ENCODE assay signal across 3 cellular contexts in the genomic region with DNA sequence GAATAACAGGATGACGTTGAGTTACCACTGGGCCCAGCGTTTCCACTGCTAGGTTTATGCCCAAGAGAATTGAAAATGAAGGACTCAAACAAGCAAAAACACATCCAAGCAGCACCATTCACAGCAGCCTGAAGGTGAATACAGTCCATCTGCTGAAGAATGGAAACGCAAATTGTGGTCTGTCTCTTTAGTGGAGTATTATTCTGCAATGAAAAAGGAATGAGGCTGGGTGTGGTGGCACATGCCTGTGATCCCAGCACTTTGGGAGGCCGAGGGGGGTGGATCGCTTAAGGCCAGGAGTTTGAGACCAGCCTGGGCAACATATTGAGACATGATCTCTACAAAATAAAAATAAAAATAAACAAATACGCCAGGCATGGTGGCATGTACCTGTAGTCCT.
TF ChIP-seq lines count a peak whose summit lies in the region.

No MANE protein-coding gene starts in this region.

TF ChIP-seq in HEK293, 187 proteins besides CTCF, POLR2A, EP300 and RAD21:
- TF ChIP-seq ZNF146 (tag by site-specific recombination; IDR thresholded peaks at IDR 0.05) (peak; percentile 80), ZNF23 (tag by site-specific recombination; IDR thresholded peaks at IDR 0.05; ENCODE audit: borderline replicate concordance) (no peak)

TF ChIP-seq in K562, 482 proteins besides CTCF, POLR2A, EP300 and RAD21:
- TF ChIP-seq ZNF146 (CRISPR knock-in tag; IDR thresholded peaks at IDR 0.05; ENCODE audit: unreplicated experiment) (peak; percentile 73), ZNF444 (CRISPR knock-in tag; IDR thresholded peaks at IDR 0.05) (no peak), RBM25 (IDR thresholded peaks at IDR 0.05; ENCODE audit: low read depth, low read length, severe bottlenecking) (peak; percentile 15)

TF ChIP-seq in HEK293T, 16 proteins besides CTCF, POLR2A, EP300 and RAD21:
- TF ChIP-seq SP1 (IDR thresholded peaks at IDR 0.05), result no peak
- TF ChIP-seq ZNF384 (IDR thresholded peaks at IDR 0.05), result no peak
- no peak for TF ChIP-seq CTBP1 (IDR thresholded peaks at IDR 0.05; ENCODE audit: borderline replicate concordance)
- no peak for TF ChIP-seq FOXM1 (IDR thresholded peaks at IDR 0.05; ENCODE audit: borderline replicate concordance)
- no peak for TF ChIP-seq TARDBP (IDR thresholded peaks at IDR 0.05)
- no peak for TF ChIP-seq HDGF (IDR thresholded peaks at IDR 0.05; ENCODE audit: borderline replicate concordance)
- no peak for TF ChIP-seq L3MBTL2 (conservative IDR thresholded peaks at IDR 0.05)
- TF ChIP-seq ELF4 (IDR thresholded peaks at IDR 0.05), result no peak
- TF ChIP-seq FOXK2 (IDR thresholded peaks at IDR 0.05), result no peak
- TF ChIP-seq SUZ12 (IDR thresholded peaks at IDR 0.05), result no peak
- TF ChIP-seq, protein P1, sequence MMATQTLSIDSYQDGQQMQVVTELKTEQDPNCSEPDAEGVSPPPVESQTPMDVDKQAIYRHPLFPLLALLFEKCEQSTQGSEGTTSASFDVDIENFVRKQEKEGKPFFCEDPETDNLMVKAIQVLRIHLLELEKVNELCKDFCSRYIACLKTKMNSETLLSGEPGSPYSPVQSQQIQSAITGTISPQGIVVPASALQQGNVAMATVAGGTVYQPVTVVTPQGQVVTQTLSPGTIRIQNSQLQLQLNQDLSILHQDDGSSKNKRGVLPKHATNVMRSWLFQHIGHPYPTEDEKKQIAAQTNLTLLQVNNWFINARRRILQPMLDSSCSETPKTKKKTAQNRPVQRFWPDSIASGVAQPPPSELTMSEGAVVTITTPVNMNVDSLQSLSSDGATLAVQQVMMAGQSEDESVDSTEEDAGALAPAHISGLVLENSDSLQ (IDR thresholded peaks at IDR 0.05), result no peak
- TF ChIP-seq NFRKB (IDR thresholded peaks at IDR 0.05), result no peak
- no peak for TF ChIP-seq BHLHE40 (IDR thresholded peaks at IDR 0.05; ENCODE audit: borderline replicate concordance)
- no peak for TF ChIP-seq LEF1 (IDR thresholded peaks at IDR 0.05; ENCODE audit: borderline replicate concordance)
- no peak for TF ChIP-seq ARNT (IDR thresholded peaks at IDR 0.05)
- TF ChIP-seq FOXA1 (IDR thresholded peaks at IDR 0.05), result no peak
